ENCODE assay signal across 9 cellular contexts in genomic region chr4:13933163-13933562, GRCh38.
DNase-seq lines count a peak whose midpoint lies in the region; TF ChIP-seq lines count a peak whose summit lies in the region.
"Had no signal": no experiment of that assay in that cellular context is flagged by ENCODE, and none has a peak within 500 bp of the region (broad histone marks: within the 10 kb centered on the region; RNA-seq: fewer than 3 reads in every experiment).

No MANE protein-coding gene starts in this region.

- H3K4me3 ChIP-seq in epithelial cell of proximal tubule (ENCODE audit: low read depth, low read length) (no peak overlapping the region), osteoblast (ENCODE audit: insufficient read depth, low read length) (no peak overlapping the region)

- peak overlapping the region; percentile 54 for H3K27ac ChIP-seq in osteoblast (ENCODE audit: low read depth, low read length)

- no peaks in the 10 kb centered on the region for H3K79me2 ChIP-seq in osteoblast (ENCODE audit: insufficient read depth, low read length)

- TF ChIP-seq CTCF in epithelial cell of proximal tubule (conservative IDR thresholded peaks at IDR 0.05; ENCODE audit: low read depth, low read length) (peak; percentile 43), osteoblast (IDR thresholded peaks at IDR 0.05; ENCODE audit: extremely low read depth, low read depth, low read length) (peak; percentile 43)

- H3K4me1 ChIP-seq in osteoblast (ENCODE audit: insufficient read depth, low read length): peaks cover 17% of the 10 kb centered on the region

- DNase-seq in GM03348 (ENCODE audit: low spot score) (peak; percentile 43), M059J (ENCODE audit: low read depth) (peak; percentile 18), epithelial cell of proximal tubule (ENCODE audit: low read depth) (no peak), osteoblast (ENCODE audit: insufficient read length, low spot score, missing footprints) (no peak), DMS153 (lab: John Stamatoyannopoulos, UW) (no peak), NOMO-1 (lab: John Stamatoyannopoulos, UW; ENCODE audit: unreplicated experiment in 2 of 2) (no peak), activated gamma-delta T cell treated with Interleukin-2 at 50 U/mL for 16 hours (no peak)
- DNase-seq: activated CD4-positive, alpha-beta T cell treated with anti-CD3 and anti-CD28 coated beads, Interleukin-2, amount 10 ng/mL, durations not matched to agents 7 days and 5 days; naive thymus-derived CD4-positive, alpha-beta T cell had no signal

- no peak overlapping the region for H3K4me2 ChIP-seq in osteoblast (ENCODE audit: insufficient read depth, low read length)

- H4K20me1 ChIP-seq in osteoblast (ENCODE audit: insufficient read depth, low read length): no peaks in the 10 kb centered on the region

- H3K36me3 ChIP-seq in osteoblast (ENCODE audit: insufficient read depth, low read length): no peaks in the 10 kb centered on the region

- peak overlapping the region; percentile 14 for H2AFZ ChIP-seq in osteoblast (ENCODE audit: low read length)

- H3K27me3 ChIP-seq in osteoblast (ENCODE audit: insufficient read depth, low read length): no peaks in the 10 kb centered on the region

- peaks cover 2% of the 10 kb centered on the region for H3K9me3 ChIP-seq in osteoblast (ENCODE audit: low read depth, low read length)

Comparison
In these comparisons a context has a peak if more than half of its experiments do, and no peak if none do; other contexts are left out.
1. DNase-seq: peak in GM03348 (single experiment) and M059J (single experiment); none in epithelial cell of proximal tubule (single experiment), osteoblast (single experiment), DMS153 (single experiment), NOMO-1 (0 of 2) and activated gamma-delta T cell treated with Interleukin-2 at 50 U/mL for 16 hours (single experiment).